8 cellular contexts compared by ENCODE assay signal in the genomic region with DNA sequence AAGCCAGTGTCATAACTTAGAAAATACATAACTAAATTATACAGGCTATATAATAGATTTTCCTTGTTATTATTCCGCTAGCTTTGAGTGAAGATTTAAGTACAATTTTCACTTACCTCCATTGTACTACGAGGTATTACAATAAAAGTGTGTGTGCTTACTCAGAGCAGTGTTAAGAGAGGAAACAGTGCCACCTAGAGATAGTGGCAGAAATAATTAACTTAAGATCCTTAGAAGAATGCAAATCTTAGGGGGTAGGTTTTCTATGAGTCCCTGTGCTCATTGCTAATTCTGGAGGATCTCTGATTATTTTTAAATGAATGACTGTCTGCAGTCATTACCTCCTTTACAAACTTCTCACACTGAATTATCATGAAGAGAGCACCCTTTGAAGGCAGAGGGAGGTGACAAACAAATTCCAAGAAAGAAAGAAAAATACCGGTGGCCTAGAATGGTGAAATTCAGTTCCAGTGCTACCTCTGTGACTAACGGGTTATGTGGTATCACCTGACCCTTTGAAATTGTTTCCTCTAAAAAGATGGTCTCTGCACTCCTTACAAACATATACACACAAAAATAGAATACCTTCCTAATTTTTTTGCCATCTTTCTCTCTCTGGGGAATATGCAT.
DNase-seq lines count a peak whose midpoint lies in the region; TF ChIP-seq lines count a peak whose summit lies in the region.

No MANE protein-coding gene starts in this region.

- H3K4me2 ChIP-seq in GM23248 (ENCODE audit: unreplicated experiment), result no peak overlapping the region
- no peak overlapping the region for H3K4me2 ChIP-seq in neuronal stem cell (ENCODE audit: insufficient read depth, low read length, poor library complexity, severe bottlenecking)

- TF ChIP-seq CTCF in GM12872 (IDR thresholded peaks at IDR 0.05; ENCODE audit: insufficient read depth, low read depth, low read length), result peak; percentile 42; the same call in 2 of the 3 replicates

- H2BK15ac ChIP-seq in neuronal stem cell (ENCODE audit: low read length), result no peak overlapping the region

- no peak overlapping the region for H2BK120ac ChIP-seq in neuronal stem cell (ENCODE audit: low read depth, low read length)

- no peak overlapping the region for H2AK5ac ChIP-seq in neuronal stem cell (ENCODE audit: low read depth, low read length)

- H3F3A ChIP-seq in GM23248 (ENCODE audit: insufficient read depth), result no peaks in the 10 kb centered on the region

- H3K4me3 ChIP-seq in GM23248 (no peak overlapping the region), neuronal stem cell (ENCODE audit: low read length in 2 of 2) (no peak overlapping the region)

- H2AFZ ChIP-seq in GM23248, result no peak overlapping the region
- H2AFZ ChIP-seq in neuronal stem cell (ENCODE audit: low read length), result no peak overlapping the region

- no peak overlapping the region for H3K18ac ChIP-seq in neuronal stem cell (ENCODE audit: low read length)

- DNase-seq in GM23248 (peak; percentile 20), NAMALWA (ENCODE audit: low spot score) (peak; percentile 57), cerebellar cortex (ENCODE audit: low spot score) (peak; percentile 59), neuronal stem cell (ENCODE audit: low spot score) (peak; percentile 31), HuH-7.5 (ENCODE audit: low spot score) (no peak), NCI-H1436 treated with DMSO at 0.1 percent for 48 hours (lab: John Stamatoyannopoulos, UW) (no peak)
- DNase-seq in stimulated activated CD4-positive, alpha-beta T cell treated with anti-CD3 and anti-CD28 coated beads, Interleukin-1b, Interleukin-23, amount 100 ng/mL, for 48 hours, result no peak

- H3K4me1 ChIP-seq in GM23248 (ENCODE audit: insufficient read depth) (no peaks in the 10 kb centered on the region), neuronal stem cell (ENCODE audit: control insufficient read depth in 2 of 2, insufficient read depth in 1 of 2, low read depth in 1 of 2, low read length in 2 of 2) (no peaks in the 10 kb centered on the region)

- 22 to 24% methylated on average over 4 of the region's 4 CpGs for WGBS in GM23248 (ENCODE audit: low coverage in 1 of 2, low lambda C conversion rate in 2 of 2, missing lambda C conversion rate in 2 of 2), 2 experiments
- no CpG with 5 or more reads among the region's 4 CpGs for WGBS in neuronal stem cell (ENCODE audit: extremely low coverage in 2 of 2, insufficient read length in 2 of 2, insufficient replicate concordance in 1 of 2), 2 donors

- no peak overlapping the region for H3K4ac ChIP-seq in neuronal stem cell (ENCODE audit: low read length)

- H3K27ac ChIP-seq in GM23248, result no peak overlapping the region
- no peak overlapping the region for H3K27ac ChIP-seq in neuronal stem cell (replicated peaks; ENCODE audit: low read length)

- H4K8ac ChIP-seq in neuronal stem cell (ENCODE audit: low read depth, low read length), result no peak overlapping the region

- H2BK12ac ChIP-seq in neuronal stem cell (ENCODE audit: low read length), result no peak overlapping the region

- H4K91ac ChIP-seq in neuronal stem cell (ENCODE audit: low read depth, low read length, poor library complexity), result no peak overlapping the region

- H3K79me2 ChIP-seq in GM23248 (ENCODE audit: insufficient read depth), result no peaks in the 10 kb centered on the region

- no peaks in the 10 kb centered on the region for H3K27me3 ChIP-seq in GM23248 (replicated peaks; ENCODE audit: insufficient read depth)
- H3K27me3 ChIP-seq in neuronal stem cell (ENCODE audit: control insufficient read depth in 3 of 3, insufficient read depth in 3 of 3, low read depth in 1 of 3, low read length in 3 of 3), result no peaks in the 10 kb centered on the region

- H3K9me3 ChIP-seq in GM23248 (ENCODE audit: low read depth) (no peaks in the 10 kb centered on the region), neuronal stem cell (replicated peaks in 1 of 2; ENCODE audit: control insufficient read depth in 2 of 2, insufficient read depth in 1 of 2, low read depth in 1 of 2, low read length in 2 of 2) (no peaks in the 10 kb centered on the region)

- H3K14ac ChIP-seq in neuronal stem cell (ENCODE audit: low read length), result no peak overlapping the region

- no peaks in the 10 kb centered on the region for H3K79me1 ChIP-seq in neuronal stem cell (ENCODE audit: low read depth, low read length)

- no peaks in the 10 kb centered on the region for H3K9me2 ChIP-seq in GM23248 (ENCODE audit: insufficient read depth)

- no peak overlapping the region for H3K9ac ChIP-seq in GM23248
- H3K9ac ChIP-seq in neuronal stem cell (ENCODE audit: low read depth, low read length, poor library complexity), result no peak overlapping the region

- H3K36me3 ChIP-seq in GM23248 (ENCODE audit: low read depth) (no peaks in the 10 kb centered on the region), neuronal stem cell (replicated peaks in 1 of 2; ENCODE audit: control insufficient read depth in 2 of 2, insufficient read depth in 2 of 2, low read length in 2 of 2) (no peaks in the 10 kb centered on the region)

- in situ Hi-C loops in GM23248 (cut with MboI), result no loop called here

- H3K23ac ChIP-seq in neuronal stem cell (ENCODE audit: low read depth, low read length, poor library complexity), result no peak overlapping the region

- H2BK5ac ChIP-seq in neuronal stem cell (ENCODE audit: low read length), result no peak overlapping the region

- H4K20me1 ChIP-seq in GM23248 (ENCODE audit: insufficient read depth), result no peaks in the 10 kb centered on the region

Comparison
In these comparisons a context has a peak if more than half of its experiments do, and no peak if none do; other contexts are left out.
1. DNase-seq: peak in GM23248 (single experiment), NAMALWA (single experiment), cerebellar cortex (single experiment) and neuronal stem cell (single experiment); none in stimulated activated CD4-positive, alpha-beta T cell treated with anti-CD3 and anti-CD28 coated beads, Interleukin-1b, Interleukin-23, amount 100 ng/mL, for 48 hours (single experiment), HuH-7.5 (single experiment) and NCI-H1436 treated with DMSO at 0.1 percent for 48 hours (single experiment).